1 cellular context compared by ENCODE assay signal in the genomic region with DNA sequence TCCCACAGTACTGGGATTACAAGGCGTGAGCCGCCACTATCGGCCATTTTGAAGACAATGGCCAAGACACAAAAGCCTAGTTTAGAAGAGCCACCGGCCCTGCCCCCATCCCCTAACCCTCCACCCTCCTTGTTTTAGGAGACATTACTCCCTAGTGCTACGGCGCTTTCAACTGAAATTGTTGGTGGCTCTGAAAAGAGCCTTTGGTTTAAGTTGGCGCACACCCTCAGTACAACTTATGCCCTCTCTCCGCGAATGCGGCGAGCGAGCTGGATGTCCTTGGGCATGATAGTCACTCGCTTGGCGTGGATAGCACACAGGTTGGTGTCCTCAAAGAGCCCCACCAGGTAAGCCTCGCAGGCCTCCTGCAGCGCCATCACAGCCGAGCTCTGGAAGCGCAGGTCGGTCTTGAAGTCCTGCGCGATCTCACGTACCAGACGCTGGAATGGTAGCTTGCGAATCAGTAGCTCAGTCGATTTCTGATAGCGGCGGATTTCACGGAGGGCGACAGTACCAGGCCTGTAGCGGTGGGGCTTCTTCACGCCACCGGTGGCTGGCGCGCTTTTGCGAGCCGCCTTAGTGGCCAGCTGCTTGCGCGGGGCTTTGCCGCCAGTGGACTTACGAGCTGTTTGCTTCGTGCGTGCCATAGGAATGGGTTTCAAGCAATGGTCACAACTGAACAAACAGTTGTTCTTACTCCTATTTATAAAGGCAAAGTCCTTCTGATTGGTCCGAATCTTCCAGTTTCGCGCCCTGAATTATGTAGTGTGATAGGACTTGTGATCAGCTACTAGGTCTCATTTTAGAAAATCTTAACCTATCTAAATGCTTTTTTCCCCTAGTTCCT.
TF ChIP-seq lines count a peak whose summit lies in the region.

No MANE protein-coding gene starts in this region.

TF ChIP-seq in HepG2, 621 proteins besides CTCF, POLR2A, EP300 and RAD21 (continued from another document and continues in another):
- TF ChIP-seq, protein P1, sequence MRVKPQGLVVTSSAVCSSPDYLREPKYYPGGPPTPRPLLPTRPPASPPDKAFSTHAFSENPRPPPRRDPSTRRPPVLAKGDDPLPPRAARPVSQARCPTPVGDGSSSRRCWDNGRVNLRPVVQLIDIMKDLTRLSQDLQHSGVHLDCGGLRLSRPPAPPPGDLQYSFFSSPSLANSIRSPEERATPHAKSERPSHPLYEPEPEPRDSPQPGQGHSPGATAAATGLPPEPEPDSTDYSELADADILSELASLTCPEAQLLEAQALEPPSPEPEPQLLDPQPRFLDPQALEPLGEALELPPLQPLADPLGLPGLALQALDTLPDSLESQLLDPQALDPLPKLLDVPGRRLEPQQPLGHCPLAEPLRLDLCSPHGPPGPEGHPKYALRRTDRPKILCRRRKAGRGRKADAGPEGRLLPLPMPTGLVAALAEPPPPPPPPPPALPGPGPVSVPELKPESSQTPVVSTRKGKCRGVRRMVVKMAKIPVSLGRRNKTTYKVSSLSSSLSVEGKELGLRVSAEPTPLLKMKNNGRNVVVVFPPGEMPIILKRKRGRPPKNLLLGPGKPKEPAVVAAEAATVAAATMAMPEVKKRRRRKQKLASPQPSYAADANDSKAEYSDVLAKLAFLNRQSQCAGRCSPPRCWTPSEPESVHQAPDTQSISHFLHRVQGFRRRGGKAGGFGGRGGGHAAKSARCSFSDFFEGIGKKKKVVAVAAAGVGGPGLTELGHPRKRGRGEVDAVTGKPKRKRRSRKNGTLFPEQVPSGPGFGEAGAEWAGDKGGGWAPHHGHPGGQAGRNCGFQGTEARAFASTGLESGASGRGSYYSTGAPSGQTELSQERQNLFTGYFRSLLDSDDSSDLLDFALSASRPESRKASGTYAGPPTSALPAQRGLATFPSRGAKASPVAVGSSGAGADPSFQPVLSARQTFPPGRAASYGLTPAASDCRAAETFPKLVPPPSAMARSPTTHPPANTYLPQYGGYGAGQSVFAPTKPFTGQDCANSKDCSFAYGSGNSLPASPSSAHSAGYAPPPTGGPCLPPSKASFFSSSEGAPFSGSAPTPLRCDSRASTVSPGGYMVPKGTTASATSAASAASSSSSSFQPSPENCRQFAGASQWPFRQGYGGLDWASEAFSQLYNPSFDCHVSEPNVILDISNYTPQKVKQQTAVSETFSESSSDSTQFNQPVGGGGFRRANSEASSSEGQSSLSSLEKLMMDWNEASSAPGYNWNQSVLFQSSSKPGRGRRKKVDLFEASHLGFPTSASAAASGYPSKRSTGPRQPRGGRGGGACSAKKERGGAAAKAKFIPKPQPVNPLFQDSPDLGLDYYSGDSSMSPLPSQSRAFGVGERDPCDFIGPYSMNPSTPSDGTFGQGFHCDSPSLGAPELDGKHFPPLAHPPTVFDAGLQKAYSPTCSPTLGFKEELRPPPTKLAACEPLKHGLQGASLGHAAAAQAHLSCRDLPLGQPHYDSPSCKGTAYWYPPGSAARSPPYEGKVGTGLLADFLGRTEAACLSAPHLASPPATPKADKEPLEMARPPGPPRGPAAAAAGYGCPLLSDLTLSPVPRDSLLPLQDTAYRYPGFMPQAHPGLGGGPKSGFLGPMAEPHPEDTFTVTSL (CRISPR knock-in tag; IDR thresholded peaks at IDR 0.05; ENCODE audit: borderline replicate concordance) = no peak
- TF ChIP-seq BRD4 (CRISPR knock-in tag; IDR thresholded peaks at IDR 0.05) (peak; percentile 62), ERF (CRISPR knock-in tag; IDR thresholded peaks at IDR 0.05) (no peak), RXRA (CRISPR knock-in tag; IDR thresholded peaks at IDR 0.05) (peak; percentile 93), ZNF329 (CRISPR knock-in tag; IDR thresholded peaks at IDR 0.05; ENCODE audit: low read depth) (no peak), ZNF749 (CRISPR knock-in tag; IDR thresholded peaks at IDR 0.05; ENCODE audit: borderline replicate concordance) (0 out of 2 replicates have a peak, but pooled peaks have one; percentile 61), PHF20 (CRISPR knock-in tag; IDR thresholded peaks at IDR 0.05) (no peak), PTBP1 (IDR thresholded peaks at IDR 0.05; ENCODE audit: low read depth, low read length, poor library complexity, severe bottlenecking) (no peak), ZNF878 (CRISPR knock-in tag; IDR thresholded peaks at IDR 0.05) (no peak), AKAP8 (CRISPR knock-in tag; IDR thresholded peaks at IDR 0.05) (no peak), HNRNPK (IDR thresholded peaks at IDR 0.05; ENCODE audit: low read depth, low read length, poor library complexity, severe bottlenecking) (no peak), MBNL3 (CRISPR knock-in tag; conservative IDR thresholded peaks at IDR 0.05) (no peak), ZNF570 (CRISPR knock-in tag; IDR thresholded peaks at IDR 0.05; ENCODE audit: borderline replicate concordance) (no peak), MAFK (conservative IDR thresholded peaks at IDR 0.05 in 1 of 2, IDR thresholded peaks at IDR 0.05 in 1 of 2; ENCODE audit: low read length in 2 of 2) (no peak), PAWR (CRISPR knock-in tag; IDR thresholded peaks at IDR 0.05; ENCODE audit: borderline replicate concordance) (no peak), ZFP36L2 (CRISPR knock-in tag; IDR thresholded peaks at IDR 0.05) (no peak), IRX3 (CRISPR knock-in tag; IDR thresholded peaks at IDR 0.05; ENCODE audit: borderline replicate concordance, low read depth) (peak; percentile 92; the same call in 1 of the 2 replicates)
- TF ChIP-seq, protein P2, sequence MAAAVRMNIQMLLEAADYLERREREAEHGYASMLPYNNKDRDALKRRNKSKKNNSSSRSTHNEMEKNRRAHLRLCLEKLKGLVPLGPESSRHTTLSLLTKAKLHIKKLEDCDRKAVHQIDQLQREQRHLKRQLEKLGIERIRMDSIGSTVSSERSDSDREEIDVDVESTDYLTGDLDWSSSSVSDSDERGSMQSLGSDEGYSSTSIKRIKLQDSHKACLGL (CRISPR knock-in tag; IDR thresholded peaks at IDR 0.05) = peak; percentile 63; the same call in 1 of the 2 replicates
- TF ChIP-seq, protein P3, sequence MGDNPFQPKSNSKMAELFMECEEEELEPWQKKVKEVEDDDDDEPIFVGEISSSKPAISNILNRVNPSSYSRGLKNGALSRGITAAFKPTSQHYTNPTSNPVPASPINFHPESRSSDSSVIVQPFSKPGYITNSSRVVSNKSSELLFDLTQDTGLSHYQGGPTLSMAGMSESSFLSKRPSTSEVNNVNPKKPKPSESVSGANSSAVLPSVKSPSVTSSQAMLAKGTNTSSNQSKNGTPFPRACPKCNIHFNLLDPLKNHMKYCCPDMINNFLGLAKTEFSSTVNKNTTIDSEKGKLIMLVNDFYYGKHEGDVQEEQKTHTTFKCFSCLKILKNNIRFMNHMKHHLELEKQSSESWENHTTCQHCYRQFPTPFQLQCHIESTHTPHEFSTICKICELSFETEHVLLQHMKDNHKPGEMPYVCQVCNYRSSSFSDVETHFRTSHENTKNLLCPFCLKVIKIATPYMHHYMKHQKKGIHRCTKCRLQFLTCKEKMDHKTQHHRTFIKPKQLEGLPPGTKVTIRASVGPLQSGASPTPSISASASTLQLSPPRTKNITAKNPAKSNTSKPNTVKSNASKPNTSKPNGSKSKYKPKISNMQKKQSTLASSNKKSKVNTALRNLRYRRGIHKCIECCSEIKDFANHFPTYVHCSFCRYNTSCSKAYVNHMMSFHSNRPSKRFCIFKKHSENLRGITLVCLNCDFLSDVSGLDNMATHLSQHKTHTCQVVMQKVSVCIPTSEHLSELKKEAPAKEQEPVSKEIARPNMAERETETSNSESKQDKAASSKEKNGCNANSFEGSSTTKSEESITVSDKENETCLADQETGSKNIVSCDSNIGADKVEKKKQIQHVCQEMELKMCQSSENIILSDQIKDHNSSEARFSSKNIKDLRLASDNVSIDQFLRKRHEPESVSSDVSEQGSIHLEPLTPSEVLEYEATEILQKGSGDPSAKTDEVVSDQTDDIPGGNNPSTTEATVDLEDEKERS (CRISPR knock-in tag; IDR thresholded peaks at IDR 0.05) = 0 out of 2 replicates have a peak, but pooled peaks have one; percentile 26
- TF ChIP-seq, protein P4, sequence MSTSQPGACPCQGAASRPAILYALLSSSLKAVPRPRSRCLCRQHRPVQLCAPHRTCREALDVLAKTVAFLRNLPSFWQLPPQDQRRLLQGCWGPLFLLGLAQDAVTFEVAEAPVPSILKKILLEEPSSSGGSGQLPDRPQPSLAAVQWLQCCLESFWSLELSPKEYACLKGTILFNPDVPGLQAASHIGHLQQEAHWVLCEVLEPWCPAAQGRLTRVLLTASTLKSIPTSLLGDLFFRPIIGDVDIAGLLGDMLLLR (CRISPR knock-in tag; IDR thresholded peaks at IDR 0.05) = no peak
- TF ChIP-seq, protein P5, sequence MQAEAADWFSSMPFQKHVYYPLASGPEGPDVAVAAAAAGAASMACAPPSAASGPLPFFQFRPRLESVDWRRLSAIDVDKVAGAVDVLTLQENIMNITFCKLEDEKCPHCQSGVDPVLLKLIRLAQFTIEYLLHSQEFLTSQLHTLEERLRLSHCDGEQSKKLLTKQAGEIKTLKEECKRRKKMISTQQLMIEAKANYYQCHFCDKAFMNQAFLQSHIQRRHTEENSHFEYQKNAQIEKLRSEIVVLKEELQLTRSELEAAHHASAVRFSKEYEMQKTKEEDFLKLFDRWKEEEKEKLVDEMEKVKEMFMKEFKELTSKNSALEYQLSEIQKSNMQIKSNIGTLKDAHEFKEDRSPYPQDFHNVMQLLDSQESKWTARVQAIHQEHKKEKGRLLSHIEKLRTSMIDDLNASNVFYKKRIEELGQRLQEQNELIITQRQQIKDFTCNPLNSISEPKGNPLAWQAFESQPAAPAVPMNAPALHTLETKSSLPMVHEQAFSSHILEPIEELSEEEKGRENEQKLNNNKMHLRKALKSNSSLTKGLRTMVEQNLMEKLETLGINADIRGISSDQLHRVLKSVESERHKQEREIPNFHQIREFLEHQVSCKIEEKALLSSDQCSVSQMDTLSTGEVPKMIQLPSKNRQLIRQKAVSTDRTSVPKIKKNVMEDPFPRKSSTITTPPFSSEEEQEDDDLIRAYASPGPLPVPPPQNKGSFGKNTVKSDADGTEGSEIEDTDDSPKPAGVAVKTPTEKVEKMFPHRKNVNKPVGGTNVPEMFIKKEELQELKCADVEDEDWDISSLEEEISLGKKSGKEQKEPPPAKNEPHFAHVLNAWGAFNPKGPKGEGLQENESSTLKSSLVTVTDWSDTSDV (CRISPR knock-in tag; IDR thresholded peaks at IDR 0.05) = 0 out of 2 replicates have a peak, but pooled peaks have one; percentile 34
- TF ChIP-seq, protein P6, sequence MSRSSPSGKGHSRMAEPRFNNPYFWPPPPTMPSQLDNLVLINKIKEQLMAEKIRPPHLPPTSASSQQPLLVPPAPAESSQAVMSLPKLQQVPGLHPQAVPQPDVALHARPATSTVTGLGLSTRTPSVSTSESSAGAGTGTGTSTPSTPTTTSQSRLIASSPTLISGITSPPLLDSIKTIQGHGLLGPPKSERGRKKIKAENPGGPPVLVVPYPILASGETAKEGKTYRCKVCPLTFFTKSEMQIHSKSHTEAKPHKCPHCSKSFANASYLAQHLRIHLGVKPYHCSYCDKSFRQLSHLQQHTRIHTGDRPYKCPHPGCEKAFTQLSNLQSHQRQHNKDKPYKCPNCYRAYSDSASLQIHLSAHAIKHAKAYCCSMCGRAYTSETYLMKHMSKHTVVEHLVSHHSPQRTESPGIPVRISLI (CRISPR knock-in tag; IDR thresholded peaks at IDR 0.05; ENCODE audit: borderline replicate concordance) = no peak
- TF ChIP-seq, protein P7, sequence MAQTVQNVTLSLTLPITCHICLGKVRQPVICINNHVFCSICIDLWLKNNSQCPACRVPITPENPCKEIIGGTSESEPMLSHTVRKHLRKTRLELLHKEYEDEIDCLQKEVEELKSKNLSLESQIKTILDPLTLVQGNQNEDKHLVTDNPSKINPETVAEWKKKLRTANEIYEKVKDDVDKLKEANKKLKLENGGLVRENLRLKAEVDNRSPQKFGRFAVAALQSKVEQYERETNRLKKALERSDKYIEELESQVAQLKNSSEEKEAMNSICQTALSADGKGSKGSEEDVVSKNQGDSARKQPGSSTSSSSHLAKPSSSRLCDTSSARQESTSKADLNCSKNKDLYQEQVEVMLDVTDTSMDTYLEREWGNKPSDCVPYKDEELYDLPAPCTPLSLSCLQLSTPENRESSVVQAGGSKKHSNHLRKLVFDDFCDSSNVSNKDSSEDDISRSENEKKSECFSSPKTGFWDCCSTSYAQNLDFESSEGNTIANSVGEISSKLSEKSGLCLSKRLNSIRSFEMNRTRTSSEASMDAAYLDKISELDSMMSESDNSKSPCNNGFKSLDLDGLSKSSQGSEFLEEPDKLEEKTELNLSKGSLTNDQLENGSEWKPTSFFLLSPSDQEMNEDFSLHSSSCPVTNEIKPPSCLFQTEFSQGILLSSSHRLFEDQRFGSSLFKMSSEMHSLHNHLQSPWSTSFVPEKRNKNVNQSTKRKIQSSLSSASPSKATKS (CRISPR knock-in tag; IDR thresholded peaks at IDR 0.05) = no peak
- TF ChIP-seq, protein P8, sequence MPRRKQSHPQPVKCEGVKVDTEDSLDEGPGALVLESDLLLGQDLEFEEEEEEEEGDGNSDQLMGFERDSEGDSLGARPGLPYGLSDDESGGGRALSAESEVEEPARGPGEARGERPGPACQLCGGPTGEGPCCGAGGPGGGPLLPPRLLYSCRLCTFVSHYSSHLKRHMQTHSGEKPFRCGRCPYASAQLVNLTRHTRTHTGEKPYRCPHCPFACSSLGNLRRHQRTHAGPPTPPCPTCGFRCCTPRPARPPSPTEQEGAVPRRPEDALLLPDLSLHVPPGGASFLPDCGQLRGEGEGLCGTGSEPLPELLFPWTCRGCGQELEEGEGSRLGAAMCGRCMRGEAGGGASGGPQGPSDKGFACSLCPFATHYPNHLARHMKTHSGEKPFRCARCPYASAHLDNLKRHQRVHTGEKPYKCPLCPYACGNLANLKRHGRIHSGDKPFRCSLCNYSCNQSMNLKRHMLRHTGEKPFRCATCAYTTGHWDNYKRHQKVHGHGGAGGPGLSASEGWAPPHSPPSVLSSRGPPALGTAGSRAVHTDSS (CRISPR knock-in tag; conservative IDR thresholded peaks at IDR 0.05) = no peak
- TF ChIP-seq, protein P9, sequence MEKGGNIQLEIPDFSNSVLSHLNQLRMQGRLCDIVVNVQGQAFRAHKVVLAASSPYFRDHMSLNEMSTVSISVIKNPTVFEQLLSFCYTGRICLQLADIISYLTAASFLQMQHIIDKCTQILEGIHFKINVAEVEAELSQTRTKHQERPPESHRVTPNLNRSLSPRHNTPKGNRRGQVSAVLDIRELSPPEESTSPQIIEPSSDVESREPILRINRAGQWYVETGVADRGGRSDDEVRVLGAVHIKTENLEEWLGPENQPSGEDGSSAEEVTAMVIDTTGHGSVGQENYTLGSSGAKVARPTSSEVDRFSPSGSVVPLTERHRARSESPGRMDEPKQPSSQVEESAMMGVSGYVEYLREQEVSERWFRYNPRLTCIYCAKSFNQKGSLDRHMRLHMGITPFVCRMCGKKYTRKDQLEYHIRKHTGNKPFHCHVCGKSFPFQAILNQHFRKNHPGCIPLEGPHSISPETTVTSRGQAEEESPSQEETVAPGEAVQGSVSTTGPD (CRISPR knock-in tag; IDR thresholded peaks at IDR 0.05) = no peak
- TF ChIP-seq, protein P10, sequence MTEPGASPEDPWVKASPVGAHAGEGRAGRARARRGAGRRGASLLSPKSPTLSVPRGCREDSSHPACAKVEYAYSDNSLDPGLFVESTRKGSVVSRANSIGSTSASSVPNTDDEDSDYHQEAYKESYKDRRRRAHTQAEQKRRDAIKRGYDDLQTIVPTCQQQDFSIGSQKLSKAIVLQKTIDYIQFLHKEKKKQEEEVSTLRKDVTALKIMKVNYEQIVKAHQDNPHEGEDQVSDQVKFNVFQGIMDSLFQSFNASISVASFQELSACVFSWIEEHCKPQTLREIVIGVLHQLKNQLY (CRISPR knock-in tag; IDR thresholded peaks at IDR 0.05) = no peak
